In genomic region chr16:67341250-67341649, GRCh38 we compare ENCODE assay signal across 27 cellular contexts. TPM values are rescaled to one million over a fixed set of nuclear protein-coding genes. Genes with fewer than 3 reads are reported as not detected.
"Had no signal": no experiment of that assay in that cellular context is flagged by ENCODE, and none has a peak within 500 bp of the region (broad histone marks: within the 10 kb centered on the region; RNA-seq: fewer than 3 reads in every experiment).

No MANE protein-coding gene starts in this region.

- H3K36me3 ChIP-seq: stomach, suprapubic skin, thoracic aorta, thyroid gland, tibial artery, tibial nerve, transverse colon, upper lobe of left lung, upper lobe of right lung, uterus, vagina had no signal

- H3K27me3 ChIP-seq: stomach, suprapubic skin, testis, thyroid gland, tibial artery, tibial nerve, transverse colon, upper lobe of left lung, upper lobe of right lung, uterus, vagina had no signal

- DNase-seq: stimulated activated CD4-positive, alpha-beta T cell treated with anti-CD3 and anti-CD28 coated beads, Interleukin-2, amount 100 ng/mL, for 48 hours; stimulated activated CD4-positive, alpha-beta T cell treated with anti-CD3 and anti-CD28 coated beads, Interleukin-4, amount 100 ng/mL, for 1 hour; stimulated activated CD4-positive, alpha-beta T cell treated with anti-CD3 and anti-CD28 coated beads, Interleukin-4, amount 100 ng/mL, for 24 hours; stimulated activated CD4-positive, alpha-beta T cell treated with anti-CD3 and anti-CD28 coated beads, Interleukin-4, amount 100 ng/mL, for 4 hours; stimulated activated CD8-positive, alpha-beta memory T cell treated with anti-CD3 and anti-CD28 coated beads, Interleukin-4, amount 100 ng/mL, for 48 hours; stimulated activated naive B cell treated with anti-CD40 and anti-IgM and Interleukin-4, amounts not matched to agents 10 μg/mL and 1 μg/mL and 100 μg/mL, for 72 hours; stimulated activated naive CD4-positive, alpha-beta T cell; stimulated activated naive CD4-positive, alpha-beta T cell treated with Interleukin-2 at 50 U/mL for 16 hours; stimulated activated naive CD8-positive, alpha-beta T cell treated with anti-CD3 and anti-CD28 coated beads, Interleukin-15, amount 100 ng/mL, for 72 hours; stimulated activated naive CD8-positive, alpha-beta T cell treated with anti-CD3 and anti-CD28 coated beads, Interleukin-15, Interleukin-2, amounts not matched to agents 100 U/mL and 50 U/mL, for 24 hours; stomach; substantia nigra; testis; thyroid gland; tibial artery; transverse colon; upper lobe of left lung; upper lobe of right lung; uterus had no signal

- H3K4me3 ChIP-seq: stomach, suprapubic skin, testis, thoracic aorta, thyroid gland, tibial artery, tibial nerve, transverse colon, upper lobe of left lung, upper lobe of right lung, uterus, vagina had no signal

- H3K27ac ChIP-seq: stomach, suprapubic skin, testis, thoracic aorta, thyroid gland, tibial artery, tibial nerve, transverse colon, upper lobe of left lung, upper lobe of right lung, uterus, vagina had no signal

- FAIRE-seq: urothelium cell line had no signal

- H3K4me1 ChIP-seq: suprapubic skin, testis, thyroid gland, tibial artery, tibial nerve, uterus, vagina had no signal

- ATAC-seq: stimulated activated effector memory CD8-positive, alpha-beta T cell treated with anti-CD3 and anti-CD28 coated beads, Interleukin-12 subunit alpha, Interleukin-12 subunit beta, amount 100 ng/mL, for 72 hours; stimulated activated memory B cell treated with anti-CD40 and anti-IgM and Interleukin-4, amounts not matched to agents 10 μg/mL and 1 μg/mL and 100 μg/mL, for 72 hours; stimulated activated naive B cell treated with anti-CD40 and anti-IgM and Interleukin-4, amounts not matched to agents 10 μg/mL and 1 μg/mL and 100 μg/mL, for 72 hours; stimulated activated naive CD8-positive, alpha-beta T cell treated with anti-CD3 and anti-CD28 coated beads, Interleukin-15, amount 100 ng/mL, for 72 hours; stimulated activated naive CD8-positive, alpha-beta T cell treated with anti-CD3 and anti-CD28 coated beads, Interleukin-15, Interleukin-2, amounts not matched to agents 100 U/mL and 50 U/mL, for 24 hours; upper lobe of right lung had no signal

- H3K9me3 ChIP-seq: stomach, suprapubic skin, testis, thoracic aorta, thyroid gland, tibial artery, tibial nerve, transverse colon, upper lobe of left lung, upper lobe of right lung, uterus, vagina had no signal

RNA-seq across cellular contexts. Expression of gene LRRC36, which starts 14.6 kb away (rescaled TPM):
- total RNA-seq: thoracic aorta, ureter, vagina had no signal

RNA-seq across cellular contexts. Expression of gene KCTD19, which starts 14.7 kb away (rescaled TPM):
- total RNA-seq: thoracic aorta, transverse colon, ureter, vagina had no signal
